ENCODE assay signal across 1 cellular context in genomic region chr4:39452860-39453587, GRCh38.
TF ChIP-seq lines count a peak whose summit lies in the region.

No MANE protein-coding gene starts in this region.

TF ChIP-seq in endothelial cell of umbilical vein, 7 proteins besides CTCF, POLR2A, EP300 and RAD21:
- no peak for TF ChIP-seq GATA2 (IDR thresholded peaks at IDR 0.05; ENCODE audit: insufficient read depth, insufficient read length, low read depth, low read length)
- TF ChIP-seq JUN (IDR thresholded peaks at IDR 0.05; ENCODE audit: borderline replicate concordance, insufficient read depth, insufficient read length, low read depth): no peak
- no peak for TF ChIP-seq FOS (IDR thresholded peaks at IDR 0.05; ENCODE audit: borderline replicate concordance, insufficient read depth, low read length)
- no peak for TF ChIP-seq MYC (IDR thresholded peaks at IDR 0.05; ENCODE audit: low read depth, low read length)
